ENCODE assay signal across 1 cellular context in the genomic region with DNA sequence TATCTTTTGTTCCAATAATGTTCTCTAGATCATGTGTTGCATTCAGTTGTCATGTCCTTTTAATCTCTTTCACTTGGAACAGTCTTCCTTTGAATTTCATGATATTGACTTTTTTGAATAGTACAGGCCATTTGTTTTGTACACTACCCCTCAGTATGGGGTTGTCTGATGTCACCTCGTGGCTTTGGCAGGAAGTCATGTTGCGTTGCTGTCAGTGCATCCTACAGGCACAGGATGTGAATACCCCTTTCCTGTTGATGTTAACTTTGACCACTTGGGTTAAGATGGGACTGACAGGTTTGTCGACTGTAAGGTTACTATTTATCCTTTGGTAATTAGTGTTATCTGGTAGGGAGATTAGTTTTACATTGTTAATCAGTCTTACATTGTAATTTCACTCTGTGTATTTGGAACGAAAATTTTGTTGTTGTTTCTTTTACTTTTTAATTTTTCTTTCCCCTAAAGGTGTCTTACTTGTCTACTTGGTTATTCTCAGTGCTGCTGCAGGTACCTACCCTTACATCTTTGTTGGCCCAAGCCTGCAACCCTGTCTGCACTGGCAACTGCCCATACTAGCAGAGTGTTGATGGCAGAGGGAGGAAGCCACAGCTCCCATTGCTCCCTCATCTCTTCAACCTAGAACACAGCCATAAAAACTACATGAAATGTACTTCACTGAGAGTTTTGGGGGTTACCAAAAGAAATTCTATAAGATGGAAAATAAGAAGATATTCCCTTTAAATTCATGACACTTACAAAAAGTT.
TF ChIP-seq lines count a peak whose summit lies in the region.

No MANE protein-coding gene starts in this region.

TF ChIP-seq in WTC11, 78 proteins besides CTCF, POLR2A, EP300 and RAD21 (continued from another document):
- TF ChIP-seq, protein P1, sequence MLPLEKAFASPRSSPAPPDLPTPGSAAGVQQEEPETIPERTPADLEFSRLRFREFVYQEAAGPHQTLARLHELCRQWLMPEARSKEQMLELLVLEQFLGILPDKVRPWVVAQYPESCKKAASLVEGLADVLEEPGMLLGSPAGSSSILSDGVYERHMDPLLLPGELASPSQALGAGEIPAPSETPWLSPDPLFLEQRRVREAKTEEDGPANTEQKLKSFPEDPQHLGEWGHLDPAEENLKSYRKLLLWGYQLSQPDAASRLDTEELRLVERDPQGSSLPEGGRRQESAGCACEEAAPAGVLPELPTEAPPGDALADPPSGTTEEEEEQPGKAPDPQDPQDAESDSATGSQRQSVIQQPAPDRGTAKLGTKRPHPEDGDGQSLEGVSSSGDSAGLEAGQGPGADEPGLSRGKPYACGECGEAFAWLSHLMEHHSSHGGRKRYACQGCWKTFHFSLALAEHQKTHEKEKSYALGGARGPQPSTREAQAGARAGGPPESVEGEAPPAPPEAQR (CRISPR knock-in tag; IDR thresholded peaks at IDR 0.05), result no peak
- TF ChIP-seq, protein P2, sequence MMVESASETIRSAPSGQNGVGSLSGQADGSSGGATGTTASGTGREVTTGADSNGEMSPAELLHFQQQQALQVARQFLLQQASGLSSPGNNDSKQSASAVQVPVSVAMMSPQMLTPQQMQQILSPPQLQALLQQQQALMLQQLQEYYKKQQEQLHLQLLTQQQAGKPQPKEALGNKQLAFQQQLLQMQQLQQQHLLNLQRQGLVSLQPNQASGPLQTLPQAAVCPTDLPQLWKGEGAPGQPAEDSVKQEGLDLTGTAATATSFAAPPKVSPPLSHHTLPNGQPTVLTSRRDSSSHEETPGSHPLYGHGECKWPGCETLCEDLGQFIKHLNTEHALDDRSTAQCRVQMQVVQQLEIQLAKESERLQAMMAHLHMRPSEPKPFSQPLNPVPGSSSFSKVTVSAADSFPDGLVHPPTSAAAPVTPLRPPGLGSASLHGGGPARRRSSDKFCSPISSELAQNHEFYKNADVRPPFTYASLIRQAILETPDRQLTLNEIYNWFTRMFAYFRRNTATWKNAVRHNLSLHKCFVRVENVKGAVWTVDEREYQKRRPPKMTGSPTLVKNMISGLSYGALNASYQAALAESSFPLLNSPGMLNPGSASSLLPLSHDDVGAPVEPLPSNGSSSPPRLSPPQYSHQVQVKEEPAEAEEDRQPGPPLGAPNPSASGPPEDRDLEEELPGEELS (CRISPR knock-in tag; IDR thresholded peaks at IDR 0.05), result no peak
- no peak for TF ChIP-seq ZNF396 (CRISPR knock-in tag; IDR thresholded peaks at IDR 0.05; ENCODE audit: borderline replicate concordance)
